21 cellular contexts compared by ENCODE assay signal in the genomic region with DNA sequence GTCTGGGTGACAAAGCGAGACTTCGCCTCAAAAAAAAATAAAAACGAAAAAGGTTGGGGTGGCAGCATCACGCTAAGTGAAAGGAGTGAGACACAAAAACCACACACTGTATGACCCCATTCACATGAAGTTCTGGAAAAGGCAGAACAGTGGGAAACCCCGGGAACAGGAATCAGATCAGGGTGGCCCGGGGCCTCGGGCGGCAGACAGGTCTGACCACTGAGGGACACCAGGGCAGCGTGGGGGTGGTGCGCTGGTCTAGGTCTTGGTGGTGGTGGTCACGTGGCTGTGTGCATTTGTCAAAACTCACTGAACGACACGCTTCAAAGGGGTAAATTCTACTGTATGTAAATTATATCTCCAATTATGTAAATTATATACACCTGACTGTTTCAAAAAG.
DNase-seq lines count a peak whose midpoint lies in the region; ATAC-seq and TF ChIP-seq lines count a peak whose summit lies in the region.
"Had no signal": no experiment of that assay in that cellular context is flagged by ENCODE, and none has a peak within 500 bp of the region (broad histone marks: within the 10 kb centered on the region; RNA-seq: fewer than 3 reads in every experiment).

No MANE protein-coding gene starts in this region.

- POLR2A ChIA-PET in WTC11 (lab: Charles Lee), result no interaction called here

- TF ChIP-seq CTCF in WTC11 (IDR thresholded peaks at IDR 0.05) (no peak), upper lobe of right lung (IDR thresholded peaks at IDR 0.05) (no peak)

- no peaks in the 10 kb centered on the region; the same call in 1 of the 2 replicates for H3K27me3 Mint-ChIP-seq in WTC11 (ENCODE audit: low read depth)
- peaks cover 38 to 81% of the 10 kb centered on the region in 2 donors for H3K27me3 Mint-ChIP-seq in effector memory CD8-positive, alpha-beta T cell

- no peaks in the 10 kb centered on the region for H3K27me3 ChIP-seq in upper lobe of right lung
- H3K27me3 ChIP-seq: BLaER1 had no signal

- H3K4me1 ChIP-seq in upper lobe of right lung, result no peaks in the 10 kb centered on the region
- H3K4me1 ChIP-seq: Caco-2 had no signal

- no peak overlapping the region for H3K4me3 ChIP-seq in upper lobe of right lung
- H3K4me3 ChIP-seq: BLaER1, GM12878, GM23338 had no signal

- DNase-seq in NCI-H526 (lab: John Stamatoyannopoulos, UW) (peak; percentile 18 to 62), WTC11 (ENCODE audit: low spot score) (no peak), islet precursor cell (peak; percentile 18), upper lobe of right lung (peak; percentile 46)
- DNase-seq in activated CD4-positive, alpha-beta T cell treated with anti-CD3 and anti-CD28 coated beads, Interleukin-2, amount 50 U/mL, for 4 hours, result no peak
- no peak for DNase-seq in effector memory CD8-positive, alpha-beta T cell
- DNase-seq: Caco-2; CD4-positive, CD25-positive, alpha-beta regulatory T cell; CD8-positive, alpha-beta T cell; DMS 273 treated with DMSO at 0.1 percent for 48 hours; DMS79; EL; GDM1; H9 had no signal

- peaks cover 14% of the 10 kb centered on the region for H3K4me1 Mint-ChIP-seq in WTC11
- peaks cover 0 to 3% of the 10 kb centered on the region in 2 donors for H3K4me1 Mint-ChIP-seq in effector memory CD8-positive, alpha-beta T cell (ENCODE audit: low read depth in 2 of 2)
- H3K4me1 Mint-ChIP-seq: B cell; CD4-positive, CD25-positive, alpha-beta regulatory T cell had no signal

- intact Hi-C loops in upper lobe of right lung (cut with DNase I), result no loop called here

- H3K27ac Mint-ChIP-seq in WTC11, result no peak overlapping the region
- no peak overlapping the region for H3K27ac Mint-ChIP-seq in effector memory CD8-positive, alpha-beta T cell
- H3K27ac Mint-ChIP-seq: B cell; CD4-positive, CD25-positive, alpha-beta regulatory T cell; CD8-positive, alpha-beta T cell; GM23338; H9 had no signal

- no peaks in the 10 kb centered on the region for H3K9me3 Mint-ChIP-seq in WTC11
- H3K9me3 Mint-ChIP-seq in effector memory CD8-positive, alpha-beta T cell, result no peaks in the 10 kb centered on the region
- H3K9me3 Mint-ChIP-seq: CD8-positive, alpha-beta T cell; GM23338; H9 had no signal

- ATAC-seq in WTC11, result no peak
- no peak for ATAC-seq in upper lobe of right lung
- ATAC-seq in HG03520 (IDR thresholded peaks at IDR 0.05; ENCODE audit: unreplicated experiment), result no peak
- ATAC-seq in effector memory CD8-positive, alpha-beta T cell (replicated peaks), result no peak
- ATAC-seq: CD8-positive, alpha-beta T cell; GM12878; GM23338; HCT116 had no signal

- H3K4me3 Mint-ChIP-seq in WTC11, result no peak overlapping the region
- H3K4me3 Mint-ChIP-seq in effector memory CD8-positive, alpha-beta T cell, result no peak overlapping the region
- H3K4me3 Mint-ChIP-seq: B cell; CD4-positive, CD25-positive, alpha-beta regulatory T cell; CD8-positive, alpha-beta T cell; GM23338; H9 had no signal

- CTCF ChIA-PET in WTC11 (lab: Charles Lee), result no interaction called here

- no peaks in the 10 kb centered on the region for H3K36me3 Mint-ChIP-seq in WTC11
- no peaks in the 10 kb centered on the region for H3K36me3 Mint-ChIP-seq in effector memory CD8-positive, alpha-beta T cell (ENCODE audit: insufficient read depth)
- H3K36me3 Mint-ChIP-seq: CD4-positive, CD25-positive, alpha-beta regulatory T cell; CD8-positive, alpha-beta T cell had no signal

- H3K36me3 ChIP-seq in upper lobe of right lung, result no peaks in the 10 kb centered on the region
- H3K36me3 ChIP-seq: BLaER1 had no signal

- no peaks in the 10 kb centered on the region for H3K9me3 ChIP-seq in upper lobe of right lung
- H3K9me3 ChIP-seq: BLaER1, Caco-2 had no signal

- H3K27ac ChIP-seq in upper lobe of right lung, result no peak overlapping the region
- H3K27ac ChIP-seq: BLaER1, C4-2B had no signal

TF ChIP-seq in WTC11, 78 proteins besides CTCF, POLR2A, EP300 and RAD21:
- TF ChIP-seq, protein P1, sequence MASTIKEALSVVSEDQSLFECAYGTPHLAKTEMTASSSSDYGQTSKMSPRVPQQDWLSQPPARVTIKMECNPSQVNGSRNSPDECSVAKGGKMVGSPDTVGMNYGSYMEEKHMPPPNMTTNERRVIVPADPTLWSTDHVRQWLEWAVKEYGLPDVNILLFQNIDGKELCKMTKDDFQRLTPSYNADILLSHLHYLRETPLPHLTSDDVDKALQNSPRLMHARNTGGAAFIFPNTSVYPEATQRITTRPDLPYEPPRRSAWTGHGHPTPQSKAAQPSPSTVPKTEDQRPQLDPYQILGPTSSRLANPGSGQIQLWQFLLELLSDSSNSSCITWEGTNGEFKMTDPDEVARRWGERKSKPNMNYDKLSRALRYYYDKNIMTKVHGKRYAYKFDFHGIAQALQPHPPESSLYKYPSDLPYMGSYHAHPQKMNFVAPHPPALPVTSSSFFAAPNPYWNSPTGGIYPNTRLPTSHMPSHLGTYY (CRISPR knock-in tag; IDR thresholded peaks at IDR 0.05), result no peak
- TF ChIP-seq, protein P2, sequence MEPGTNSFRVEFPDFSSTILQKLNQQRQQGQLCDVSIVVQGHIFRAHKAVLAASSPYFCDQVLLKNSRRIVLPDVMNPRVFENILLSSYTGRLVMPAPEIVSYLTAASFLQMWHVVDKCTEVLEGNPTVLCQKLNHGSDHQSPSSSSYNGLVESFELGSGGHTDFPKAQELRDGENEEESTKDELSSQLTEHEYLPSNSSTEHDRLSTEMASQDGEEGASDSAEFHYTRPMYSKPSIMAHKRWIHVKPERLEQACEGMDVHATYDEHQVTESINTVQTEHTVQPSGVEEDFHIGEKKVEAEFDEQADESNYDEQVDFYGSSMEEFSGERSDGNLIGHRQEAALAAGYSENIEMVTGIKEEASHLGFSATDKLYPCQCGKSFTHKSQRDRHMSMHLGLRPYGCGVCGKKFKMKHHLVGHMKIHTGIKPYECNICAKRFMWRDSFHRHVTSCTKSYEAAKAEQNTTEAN (CRISPR knock-in tag; IDR thresholded peaks at IDR 0.05), result no peak
- TF ChIP-seq ESRRA (CRISPR knock-in tag; IDR thresholded peaks at IDR 0.05; ENCODE audit: borderline replicate concordance), result no peak
- TF ChIP-seq, protein P3, sequence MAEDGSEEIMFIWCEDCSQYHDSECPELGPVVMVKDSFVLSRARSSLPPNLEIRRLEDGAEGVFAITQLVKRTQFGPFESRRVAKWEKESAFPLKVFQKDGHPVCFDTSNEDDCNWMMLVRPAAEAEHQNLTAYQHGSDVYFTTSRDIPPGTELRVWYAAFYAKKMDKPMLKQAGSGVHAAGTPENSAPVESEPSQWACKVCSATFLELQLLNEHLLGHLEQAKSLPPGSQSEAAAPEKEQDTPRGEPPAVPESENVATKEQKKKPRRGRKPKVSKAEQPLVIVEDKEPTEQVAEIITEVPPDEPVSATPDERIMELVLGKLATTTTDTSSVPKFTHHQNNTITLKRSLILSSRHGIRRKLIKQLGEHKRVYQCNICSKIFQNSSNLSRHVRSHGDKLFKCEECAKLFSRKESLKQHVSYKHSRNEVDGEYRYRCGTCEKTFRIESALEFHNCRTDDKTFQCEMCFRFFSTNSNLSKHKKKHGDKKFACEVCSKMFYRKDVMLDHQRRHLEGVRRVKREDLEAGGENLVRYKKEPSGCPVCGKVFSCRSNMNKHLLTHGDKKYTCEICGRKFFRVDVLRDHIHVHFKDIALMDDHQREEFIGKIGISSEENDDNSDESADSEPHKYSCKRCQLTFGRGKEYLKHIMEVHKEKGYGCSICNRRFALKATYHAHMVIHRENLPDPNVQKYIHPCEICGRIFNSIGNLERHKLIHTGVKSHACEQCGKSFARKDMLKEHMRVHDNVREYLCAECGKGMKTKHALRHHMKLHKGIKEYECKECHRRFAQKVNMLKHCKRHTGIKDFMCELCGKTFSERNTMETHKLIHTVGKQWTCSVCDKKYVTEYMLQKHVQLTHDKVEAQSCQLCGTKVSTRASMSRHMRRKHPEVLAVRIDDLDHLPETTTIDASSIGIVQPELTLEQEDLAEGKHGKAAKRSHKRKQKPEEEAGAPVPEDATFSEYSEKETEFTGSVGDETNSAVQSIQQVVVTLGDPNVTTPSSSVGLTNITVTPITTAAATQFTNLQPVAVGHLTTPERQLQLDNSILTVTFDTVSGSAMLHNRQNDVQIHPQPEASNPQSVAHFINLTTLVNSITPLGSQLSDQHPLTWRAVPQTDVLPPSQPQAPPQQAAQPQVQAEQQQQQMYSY (CRISPR knock-in tag; IDR thresholded peaks at IDR 0.05), result peak; percentile 51

Comparison
In these comparisons a context has a peak if more than half of its experiments do, and no peak if none do; other contexts are left out.
1. DNase-seq: peak in NCI-H526 (2 of 2), islet precursor cell (single experiment) and upper lobe of right lung (single experiment); none in WTC11 (single experiment), activated CD4-positive, alpha-beta T cell treated with anti-CD3 and anti-CD28 coated beads, Interleukin-2, amount 50 U/mL, for 4 hours (0 of 2) and effector memory CD8-positive, alpha-beta T cell (0 of 3).